31 cellular contexts compared by ENCODE assay signal in the genomic region with DNA sequence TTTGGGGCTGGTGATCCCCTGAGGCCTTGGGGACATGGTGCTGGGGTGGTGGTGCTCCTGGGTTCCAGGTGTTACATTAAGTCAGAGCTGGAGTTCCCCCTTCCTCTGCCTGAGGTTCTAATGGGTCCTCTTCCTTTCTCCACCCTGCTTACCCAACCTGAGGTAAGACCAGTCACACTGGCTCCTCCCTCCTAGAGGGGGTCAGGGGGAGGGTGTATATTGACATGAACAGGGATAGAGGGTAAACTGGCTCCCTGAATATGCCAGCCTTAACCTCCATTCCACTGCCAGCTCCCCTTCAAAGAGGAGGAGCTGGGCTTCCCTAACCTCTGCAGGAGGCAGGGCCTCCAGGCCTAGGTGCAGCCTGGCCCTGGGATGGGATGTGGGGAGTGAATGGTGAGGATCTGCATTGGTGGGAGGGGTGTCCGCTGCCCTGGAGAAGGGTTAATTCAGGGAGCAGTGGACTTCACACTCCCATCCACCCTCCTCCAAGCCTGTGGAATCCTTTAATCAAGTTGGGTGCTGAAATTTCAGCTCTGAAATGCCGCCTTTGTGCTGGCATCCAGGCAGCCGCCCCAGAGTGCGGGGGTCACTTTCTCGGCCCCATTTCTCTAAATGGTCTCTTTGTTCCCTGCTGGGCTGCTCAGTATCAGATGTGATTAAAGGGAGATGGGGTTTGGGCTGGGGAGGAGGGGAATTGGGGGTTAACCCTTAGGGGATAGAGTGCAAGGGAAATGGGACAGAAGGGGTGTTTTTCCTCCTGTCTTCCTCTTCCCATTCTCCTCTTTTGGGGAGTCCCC. TPM values are rescaled to one million over a fixed set of nuclear protein-coding genes. Genes with fewer than 3 reads are reported as not detected.
DNase-seq lines count a peak whose midpoint lies in the region; ATAC-seq, FAIRE-seq and TF ChIP-seq lines count a peak whose summit lies in the region.
"Had no signal": no experiment of that assay in that cellular context is flagged by ENCODE, and none has a peak within 500 bp of the region (broad histone marks: within the 10 kb centered on the region; RNA-seq: fewer than 3 reads in every experiment).

No MANE protein-coding gene starts in this region.

- no peak overlapping the region for H3K9ac ChIP-seq in K562 (ENCODE audit: insufficient read depth in 1 of 2, low read depth in 2 of 2, low read length in 2 of 2)
- H3K9ac ChIP-seq in SK-N-SH = no peak overlapping the region

- H3K9me2 ChIP-seq in SK-N-SH = no peaks in the 10 kb centered on the region

- no peak overlapping the region for H3K27ac ChIP-seq in K562 (ENCODE audit: extremely low read depth, low read depth, low read length)
- no peak overlapping the region for H3K27ac ChIP-seq in SK-N-SH (ENCODE audit: low read depth in 2 of 2, low read length in 1 of 2)
- H3K27ac ChIP-seq: foreskin keratinocyte, HL-60, VCaP had no signal

- CTCF ChIA-PET in K562 (lab: Yijun Ruan, JAX; ENCODE audit: low intra/inter-chr PET ratio) = no interaction called here
- CTCF ChIA-PET in SK-N-SH (lab: Yijun Ruan, JAX) = no interaction called here

- H4K20me1 ChIP-seq in K562 (replicated peaks; ENCODE audit: control insufficient read depth, insufficient read depth, low read length) = no peaks in the 10 kb centered on the region
- no peaks in the 10 kb centered on the region for H4K20me1 ChIP-seq in SK-N-SH (ENCODE audit: insufficient read depth)

- H3K27me3 ChIP-seq in K562 (ENCODE audit: control insufficient read depth in 2 of 2, insufficient read depth in 2 of 2, low read length in 2 of 2) = no peaks in the 10 kb centered on the region
- H3K27me3 ChIP-seq in SK-N-SH (ENCODE audit: insufficient read depth) = no peaks in the 10 kb centered on the region
- H3K27me3 ChIP-seq: foreskin keratinocyte had no signal

- POLR2A ChIA-PET in K562 (lab: Yijun Ruan, JAX) (interaction anchor here (0.7 to 1.0 kb wide), 2 partner anchors 14 to 17 kb away, joined by 3 read pairs; no protein-coding TSS in a partner anchor), SK-N-SH (lab: Yijun Ruan, JAX) (no interaction called here)

- 98% methylated on average over 5 of the region's 5 CpGs for WGBS in K562 (ENCODE audit: insufficient coverage, low coverage, missing lambda C conversion rate)
- WGBS in SK-N-SH (ENCODE audit: low lambda C conversion rate) = no CpG with 5 or more reads among the region's 5 CpGs

- ATAC-seq in K562 (no peak), HG03571 (IDR thresholded peaks at IDR 0.05; ENCODE audit: unreplicated experiment) (no peak)
- ATAC-seq: foreskin keratinocyte, left ventricle myocardium superior had no signal

- intact Hi-C loops in K562 (cut with micrococcal nuclease) (no loop called here), cardiac septum (cut with DNase I) (loop anchor here (5.0 kb wide), 2 partner anchors 81 to 151 kb away; no protein-coding TSS in a partner anchor)

- no TSS peak for BruUV-seq in K562 (replicated peaks; lab: Mats Ljungman, UMichigan)

- no peak for TF ChIP-seq RAD21 in K562 (CRISPR knock-in tag; conservative IDR thresholded peaks at IDR 0.05 in 1 of 2, IDR thresholded peaks at IDR 0.05 in 1 of 2)
- no peak for TF ChIP-seq RAD21 in SK-N-SH (IDR thresholded peaks at IDR 0.05; ENCODE audit: low read length)

- TF ChIP-seq CTCF in GM10266 (IDR thresholded peaks at IDR 0.05; ENCODE audit: control insufficient read depth, insufficient read depth, low read depth, missing control alignments) = no peak
- no peak for TF ChIP-seq CTCF in K562 (IDR thresholded peaks at IDR 0.05 in 2 of 3, conservative IDR thresholded peaks at IDR 0.05 in 1 of 3; ENCODE audit: insufficient read depth in 2 of 3, low read depth in 1 of 3, low read length in 3 of 3)
- no peak for TF ChIP-seq CTCF in SK-N-SH (IDR thresholded peaks at IDR 0.05)

- no peaks in the 10 kb centered on the region for H3K9me3 ChIP-seq in K562 (replicated peaks; ENCODE audit: control insufficient read depth, insufficient read depth, low read depth, low read length)
- no peaks in the 10 kb centered on the region for H3K9me3 ChIP-seq in SK-N-SH

- no peak overlapping the region for H3K4me2 ChIP-seq in K562 (ENCODE audit: insufficient read depth, low read length)
- no peak overlapping the region for H3K4me2 ChIP-seq in SK-N-SH

- H3K36me3 ChIP-seq in K562 (ENCODE audit: control insufficient read depth, insufficient read depth, low read length) = peaks cover 43% of the 10 kb centered on the region
- peaks cover 0 to 14% of the 10 kb centered on the region in 2 experiments for H3K36me3 ChIP-seq in SK-N-SH (replicated peaks in 1 of 2; ENCODE audit: control insufficient read depth in 1 of 2, insufficient read depth in 2 of 2, low read length in 1 of 2)

- FAIRE-seq in K562 (lab: Jason Lieb, UNC) = no peak
- FAIRE-seq: D721Med, GM12892, small intestine had no signal

- TF ChIP-seq EP300 in K562 (IDR thresholded peaks at IDR 0.05; ENCODE audit: low read length) (no peak), SK-N-SH (IDR thresholded peaks at IDR 0.05; ENCODE audit: borderline replicate concordance in 1 of 2, low read depth in 1 of 2, low read length in 1 of 2) (no peak)

- peak; percentile 16 for DNase-seq in GM10266 (ENCODE audit: extremely low spot score)
- no peak for DNase-seq in K562 (ENCODE audit: extremely low read depth in 1 of 4, low spot score in 3 of 4)
- peak in 35 of 51 donors; percentile 23 to 85 (median 58) for DNase-seq in hypothalamus (lab: John Stamatoyannopoulos, UW)
- DNase-seq in pons (ENCODE audit: low spot score) = peak; percentile 91
- DNase-seq in SK-N-SH = no peak
- DNase-seq in NAMALWA (ENCODE audit: low spot score) = no peak
- no peak for DNase-seq in cardiac septum (ENCODE audit: low spot score)
- DNase-seq: activated naive CD4-positive, alpha-beta T cell treated with anti-CD3 and anti-CD28 coated beads, Interleukin-2, amount 50 U/mL, for 16 hours; aorta; effector CD4-positive, alpha-beta T cell; foreskin keratinocyte; H9; immature natural killer cell; left ventricle myocardium superior; NCI-H1092 treated with DMSO at 0.1 percent for 48 hours; NCI-H2029; NCI-H226; NCI-H774; nephron progenitor cell; small intestine; stimulated activated CD4-positive, alpha-beta T cell treated with anti-CD3 and anti-CD28 coated beads, Interleukin-4, amount 100 ng/mL, for 1 hour; stimulated activated naive CD4-positive, alpha-beta T cell had no signal

- H3K79me2 ChIP-seq in K562 (ENCODE audit: control insufficient read depth, insufficient read depth, low read length) (peaks cover 7% of the 10 kb centered on the region; the same call in 2 of the 3 replicates), SK-N-SH (ENCODE audit: insufficient read depth) (no peaks in the 10 kb centered on the region)

- H3K4me3 ChIP-seq in K562 (no peak overlapping the region), SK-N-SH (ENCODE audit: low read depth in 2 of 2, low read length in 1 of 2) (no peak overlapping the region)

- in situ Hi-C loops in K562 (cut with MboI) = no loop called here

- H3F3A ChIP-seq in SK-N-SH (replicated peaks; ENCODE audit: insufficient read depth) = no peaks in the 10 kb centered on the region

- H3K4me1 ChIP-seq in K562 (replicated peaks in 1 of 2; ENCODE audit: control insufficient read depth in 2 of 2, insufficient read depth in 2 of 2, low read length in 2 of 2) (peaks cover 0 to 5% of the 10 kb centered on the region in 2 experiments; a peak in 2 of 5 replicates), SK-N-SH (ENCODE audit: control insufficient read depth in 1 of 2, insufficient read depth in 2 of 2, low read depth in 1 of 2, low read length in 1 of 2) (no peaks in the 10 kb centered on the region)
- H3K4me1 ChIP-seq: foreskin keratinocyte had no signal

- H3K9me1 ChIP-seq in K562 (ENCODE audit: control insufficient read depth, insufficient read depth, low read length) = no peaks in the 10 kb centered on the region

- no peak overlapping the region for H2AFZ ChIP-seq in K562 (ENCODE audit: low read depth, low read length)
- no peak overlapping the region for H2AFZ ChIP-seq in SK-N-SH (ENCODE audit: low read depth)

- peak; percentile 37; the same call in 1 of the 2 replicates for TF ChIP-seq POLR2A in K562 (conservative IDR thresholded peaks at IDR 0.05)

RNA-seq across cellular contexts. Expression of a gene that starts 15.2 kb away (rescaled TPM):
- total RNA-seq in K562 (2011; cell fraction: chromatin; rRNA removed; ENCODE audit: low replicate concordance) = 31.7 and 45.8 TPM in 2 replicates
- 21.2 and 27.6 TPM in 2 replicates for total RNA-seq in K562 (2011; cell fraction: nucleolus; rRNA removed)
- total RNA-seq in K562 (2011; cell fraction: nucleoplasm; rRNA removed) = 27.6 and 28.5 TPM in 2 replicates
- total RNA-seq in K562 (2014; rRNA removed) (240 and 294 TPM in 2 replicates), K562 (2014; rRNA removed; fragmentation: Illumina TruSeq; extraction: Trizol) (73.2 and 98.9 TPM in 2 replicates), K562 (2015; rRNA removed; fragmentation: Illumina TruSeq; extraction: Trizol) (115 and 129 TPM in 2 replicates), K562 (2021) (145 and 162 TPM in 2 replicates), cardiac septum (50.5 TPM)
- polyA plus RNA-seq in K562 (2011; rRNA removed) (89.4 and 116 TPM in 2 replicates), K562 (2014; fragmentation: Illumina TruSeq; extraction: Trizol) (156 and 168 TPM in 2 replicates), K562 (2014; fragmentation: Nextera tagmentation; extraction: Ambion mirVana) (100 to 1,000 TPM; 187 to 195 TPM), K562 (2014; rRNA removed) (410 and 469 TPM in 2 replicates), SK-N-SH (2012; rRNA removed) (146 and 255 TPM in 2 replicates)
- 137 and 187 TPM in 2 replicates for polyA plus RNA-seq in K562 (2011; cell fraction: cytosol; rRNA removed)
- 42.9 and 44.4 TPM in 2 replicates for polyA plus RNA-seq in K562 (2011; cell fraction: nucleus; rRNA removed)
- polyA plus RNA-seq in K562 (2012) = 84.6 and 208 TPM in 2 replicates
- 18.3 and 28.5 TPM in 2 replicates for polyA minus RNA-seq in K562 (2011; rRNA and poly(A)+ RNA removed)
- polyA minus RNA-seq in K562 (2011; cell fraction: cytosol; rRNA and poly(A)+ RNA removed) = 36.5 and 39.5 TPM in 2 replicates
- polyA minus RNA-seq in K562 (2011; cell fraction: nucleus; rRNA and poly(A)+ RNA removed) = 8.8 and 13.2 TPM in 2 replicates
- 167 and 182 TPM in 2 replicates for polyA plus RNA-seq in SK-N-SH (2012; cell fraction: cytosol; rRNA removed)
- 64.9 and 117 TPM in 2 replicates for polyA plus RNA-seq in SK-N-SH (2012; cell fraction: nucleus; rRNA removed)

RNA-seq across cellular contexts. Expression of a gene that starts 15.3 kb away (rescaled TPM):
- 0.46 and 1.2 TPM in 2 replicates for total RNA-seq in K562 (2011; cell fraction: chromatin; rRNA removed; ENCODE audit: low replicate concordance)
- total RNA-seq in K562 (2011; cell fraction: nucleolus; rRNA removed) = 0.67 TPM in 1 of 2 replicates, not detected in the other
- total RNA-seq in K562 (2011; cell fraction: nucleoplasm; rRNA removed) = 0.88 and 1.4 TPM in 2 replicates
- total RNA-seq in K562 (2014; rRNA removed) (0.32 and 0.82 TPM in 2 replicates), K562 (2014; rRNA removed; fragmentation: Illumina TruSeq; extraction: Trizol) (0.25 and 0.48 TPM in 2 replicates), K562 (2015; rRNA removed; fragmentation: Illumina TruSeq; extraction: Trizol) (0.26 and 0.51 TPM in 2 replicates), K562 (2021) (0.49 and 0.64 TPM in 2 replicates), cardiac septum (0.54 TPM)
- polyA plus RNA-seq in K562 (2011; rRNA removed) (0.33 and 0.79 TPM in 2 replicates), K562 (2014; fragmentation: Illumina TruSeq; extraction: Trizol) (0.69 and 1.0 TPM in 2 replicates), K562 (2014; fragmentation: Nextera tagmentation; extraction: Ambion mirVana) (under 1 TPM; 0.53 to 0.91 TPM), K562 (2014; rRNA removed) (0.65 and 0.82 TPM in 2 replicates), SK-N-SH (2012; rRNA removed) (0.33 and 0.45 TPM in 2 replicates)
- polyA plus RNA-seq in K562 (2011; cell fraction: cytosol; rRNA removed) = 0.52 and 0.88 TPM in 2 replicates
- 0.63 and 0.76 TPM in 2 replicates for polyA plus RNA-seq in K562 (2011; cell fraction: nucleus; rRNA removed)
- 0.42 and 0.51 TPM in 2 replicates for polyA plus RNA-seq in K562 (2012)
- 0.66 and 0.91 TPM in 2 replicates for polyA minus RNA-seq in K562 (2011; rRNA and poly(A)+ RNA removed)
- not detected in 2 replicates for polyA minus RNA-seq in K562 (2011; cell fraction: cytosol; rRNA and poly(A)+ RNA removed)
- polyA minus RNA-seq in K562 (2011; cell fraction: nucleus; rRNA and poly(A)+ RNA removed) = 0.78 TPM in 1 of 2 replicates, not detected in the other
- polyA plus RNA-seq in SK-N-SH (2012; cell fraction: cytosol; rRNA removed) = 0.26 and 0.33 TPM in 2 replicates
- 0.38 and 0.50 TPM in 2 replicates for polyA plus RNA-seq in SK-N-SH (2012; cell fraction: nucleus; rRNA removed)
- total RNA-seq: aorta, mucosa of gallbladder had no signal
- polyA plus RNA-seq: immature natural killer cell had no signal

RNA-seq across cellular contexts. Expression of a gene that starts 15.7 kb away (rescaled TPM):
- not detected in 2 replicates for total RNA-seq in K562 (2011; cell fraction: chromatin; rRNA removed; ENCODE audit: low replicate concordance)
- not detected in 2 replicates for total RNA-seq in K562 (2011; cell fraction: nucleolus; rRNA removed)
- not detected in 2 replicates for total RNA-seq in K562 (2011; cell fraction: nucleoplasm; rRNA removed)
- total RNA-seq in K562 (2014; rRNA removed) = not detected in 2 replicates
- not detected in 2 replicates for total RNA-seq in K562 (2014; rRNA removed; fragmentation: Illumina TruSeq; extraction: Trizol)
- not detected in 2 replicates for total RNA-seq in K562 (2015; rRNA removed; fragmentation: Illumina TruSeq; extraction: Trizol)
- total RNA-seq in K562 (2021) = not detected in 2 replicates
- polyA plus RNA-seq in K562 (2011; rRNA removed) = not detected in 2 replicates
- not detected in 2 replicates for polyA plus RNA-seq in K562 (2011; cell fraction: cytosol; rRNA removed)
- polyA plus RNA-seq in K562 (2011; cell fraction: nucleus; rRNA removed) = not detected in 2 replicates
- 0.04 TPM in 1 of 2 replicates, not detected in the other for polyA plus RNA-seq in K562 (2012)
- polyA plus RNA-seq in K562 (2014; fragmentation: Illumina TruSeq; extraction: Trizol) = not detected in 2 replicates
- not detected for polyA plus RNA-seq in K562 (2014; fragmentation: Nextera tagmentation; extraction: Ambion mirVana)
- not detected in 2 replicates for polyA plus RNA-seq in K562 (2014; rRNA removed)
- polyA minus RNA-seq in K562 (2011; rRNA and poly(A)+ RNA removed) = not detected in 2 replicates
- not detected in 2 replicates for polyA minus RNA-seq in K562 (2011; cell fraction: cytosol; rRNA and poly(A)+ RNA removed)
- not detected in 2 replicates for polyA minus RNA-seq in K562 (2011; cell fraction: nucleus; rRNA and poly(A)+ RNA removed)
- not detected in 2 replicates for polyA plus RNA-seq in SK-N-SH (2012; rRNA removed)
- not detected in 2 replicates for polyA plus RNA-seq in SK-N-SH (2012; cell fraction: cytosol; rRNA removed)
- polyA plus RNA-seq in SK-N-SH (2012; cell fraction: nucleus; rRNA removed) = not detected in 2 replicates
- 0.62 TPM for total RNA-seq in cardiac septum
- total RNA-seq: Daoy, foreskin keratinocyte, pulmonary artery endothelial cell had no signal
- polyA plus RNA-seq: AG04450, immature natural killer cell had no signal

Comparison
In these comparisons a context has a peak if more than half of its experiments do, and no peak if none do; other contexts are left out.
1. DNase-seq: peak in GM10266 (single experiment), hypothalamus (35 of 51) and pons (single experiment); none in K562 (0 of 4), SK-N-SH (single experiment), NAMALWA (single experiment) and cardiac septum (single experiment).